In genomic region chr3:66610548-66610909, GRCh38 we compare ENCODE assay signal across 24 cellular contexts.
"Had no signal": no experiment of that assay in that cellular context is flagged by ENCODE, and none has a peak within 500 bp of the region (broad histone marks: within the 10 kb centered on the region; RNA-seq: fewer than 3 reads in every experiment).

No MANE protein-coding gene starts in this region.

- H3K4me1 Mint-ChIP-seq: activated T-helper 17 cell treated with anti-CD3 and anti-CD28 coated beads, Interleukin-2, amount 50 U/mL, for 72 hours; immature natural killer cell; stimulated activated naive B cell treated with anti-CD40 and anti-IgM and Interleukin-4, amounts not matched to agents 10 μg/mL and 1 μg/mL and 100 μg/mL, for 72 hours had no signal

- H3K9me3 Mint-ChIP-seq: activated T-cell treated with anti-CD3 and anti-CD28 coated beads, Interleukin-2, amount 50 U/mL, for 24 hours; activated T-helper 17 cell treated with anti-CD3 and anti-CD28 coated beads, Interleukin-2, amount 50 U/mL, for 72 hours; type B pancreatic cell had no signal

- H3K27ac Mint-ChIP-seq: activated naive CD4-positive, alpha-beta T cell treated with anti-CD3 and anti-CD28 coated beads, Interleukin-2, amount 50 U/mL, for 72 hours; activated T-cell treated with anti-CD3 and anti-CD28 coated beads, Interleukin-2, amount 50 U/mL, for 24 hours; activated T-helper 17 cell treated with anti-CD3 and anti-CD28 coated beads, Interleukin-2, amount 50 U/mL, for 72 hours; immature natural killer cell; mesothelial cell of epicardium; naive thymus-derived CD8-positive, alpha-beta T cell; stimulated activated naive B cell treated with anti-CD40 and anti-IgM and Interleukin-4, amounts not matched to agents 10 μg/mL and 1 μg/mL and 100 μg/mL, for 72 hours had no signal

- ATAC-seq: activated naive CD4-positive, alpha-beta T cell treated with anti-CD3 and anti-CD28 coated beads, Interleukin-2, amount 50 U/mL, for 72 hours; activated T-helper 17 cell treated with anti-CD3 and anti-CD28 coated beads, Interleukin-2, amount 50 U/mL, for 72 hours; left lung; naive thymus-derived CD8-positive, alpha-beta T cell; stimulated activated naive B cell treated with anti-CD40 and anti-IgM and Interleukin-4, amounts not matched to agents 10 μg/mL and 1 μg/mL and 100 μg/mL, for 72 hours had no signal

- H3K4me3 ChIP-seq: adrenal gland, ascending aorta, left lung, lung, ovary, prostate gland, thoracic aorta, vagina had no signal

- H3K36me3 ChIP-seq: adrenal gland, ascending aorta, left lung, ovary, prostate gland, thoracic aorta, vagina had no signal

- H3K27ac ChIP-seq: adrenal gland, ascending aorta, left lung, ovary, thoracic aorta, vagina had no signal

- DNase-seq: activated CD4-positive, alpha-beta T cell treated with anti-CD3 and anti-CD28 coated beads, Interleukin-2, amount 50 U/mL, for 4 hours; activated CD8-positive, alpha-beta memory T cell treated with anti-CD3 and anti-CD28 coated beads for 24 hours; activated CD8-positive, alpha-beta memory T cell treated with anti-CD3 and anti-CD28 coated beads, Interleukin-2, amount 50 U/mL, for 4 hours; activated T-cell treated with anti-CD3 and anti-CD28 coated beads, Interleukin-2, amount 50 U/mL, for 24 hours; adrenal gland; cerebellar nuclear complex; effector CD4-positive, alpha-beta T cell; erythroblast; immature natural killer cell; left lung; naive thymus-derived CD8-positive, alpha-beta T cell; ovary; stimulated activated CD4-positive, alpha-beta T cell treated with anti-CD3 and anti-CD28 coated beads, Interleukin-2, amount 100 ng/mL, for 48 hours; stimulated activated CD8-positive, alpha-beta memory T cell treated with anti-CD3 and anti-CD28 coated beads, Interleukin-4, amount 100 ng/mL, for 48 hours; stimulated activated naive B cell treated with anti-CD40 and anti-IgM and Interleukin-4, amounts not matched to agents 10 μg/mL and 1 μg/mL and 100 μg/mL, for 72 hours had no signal

- H3K9me3 ChIP-seq: adrenal gland, ascending aorta, left lung, ovary, prostate gland, thoracic aorta, vagina had no signal

- H3K4me3 Mint-ChIP-seq: activated T-cell treated with anti-CD3 and anti-CD28 coated beads, Interleukin-2, amount 50 U/mL, for 24 hours; activated T-helper 17 cell treated with anti-CD3 and anti-CD28 coated beads, Interleukin-2, amount 50 U/mL, for 72 hours; immature natural killer cell; mesothelial cell of epicardium; naive thymus-derived CD8-positive, alpha-beta T cell; stimulated activated naive B cell treated with anti-CD40 and anti-IgM and Interleukin-4, amounts not matched to agents 10 μg/mL and 1 μg/mL and 100 μg/mL, for 72 hours; type B pancreatic cell had no signal

- H3K4me1 ChIP-seq: adrenal gland, left lung, prostate gland, vagina had no signal

- H3K27me3 ChIP-seq: adrenal gland, ascending aorta, left lung, ovary, vagina had no signal

- H3K27me3 Mint-ChIP-seq: activated T-cell treated with anti-CD3 and anti-CD28 coated beads, Interleukin-2, amount 50 U/mL, for 24 hours had no signal

- H3K36me3 Mint-ChIP-seq: activated naive CD4-positive, alpha-beta T cell treated with anti-CD3 and anti-CD28 coated beads, Interleukin-2, amount 50 U/mL, for 72 hours; immature natural killer cell; mesothelial cell of epicardium; naive thymus-derived CD8-positive, alpha-beta T cell; stimulated activated naive B cell treated with anti-CD40 and anti-IgM and Interleukin-4, amounts not matched to agents 10 μg/mL and 1 μg/mL and 100 μg/mL, for 72 hours; type B pancreatic cell had no signal
